15 cellular contexts compared by ENCODE assay signal in genomic region chr19:30071871-30072270, GRCh38.
DNase-seq lines count a peak whose midpoint lies in the region; ATAC-seq and TF ChIP-seq lines count a peak whose summit lies in the region.
"Had no signal": no experiment of that assay in that cellular context is flagged by ENCODE, and none has a peak within 500 bp of the region (broad histone marks: within the 10 kb centered on the region; RNA-seq: fewer than 3 reads in every experiment).

No MANE protein-coding gene starts in this region.

- H3K9me3 Mint-ChIP-seq in activated T-cell treated with anti-CD3 and anti-CD28 coated beads, Interleukin-2, amount 50 U/mL, for 24 hours = no peaks in the 10 kb centered on the region
- peaks cover 0 to 5% of the 10 kb centered on the region in 2 donors for H3K9me3 Mint-ChIP-seq in activated T-cell treated with anti-CD3 and anti-CD28 coated beads, Interleukin-2, amount 50 U/mL, for 72 hours
- H3K9me3 Mint-ChIP-seq in brain = peaks cover 0 to 13% (median 0%) of the 10 kb centered on the region in 5 experiments
- H3K9me3 Mint-ChIP-seq in Caco-2 (ENCODE audit: unreplicated experiment) = peaks cover 12% of the 10 kb centered on the region

- H3K27me3 Mint-ChIP-seq in activated T-cell treated with anti-CD3 and anti-CD28 coated beads, Interleukin-2, amount 50 U/mL, for 24 hours = peaks cover under 1% of the 10 kb centered on the region
- no peaks in the 10 kb centered on the region for H3K27me3 Mint-ChIP-seq in activated T-cell treated with anti-CD3 and anti-CD28 coated beads, Interleukin-2, amount 50 U/mL, for 72 hours (ENCODE audit: low read depth)
- peaks cover 8% of the 10 kb centered on the region for H3K27me3 Mint-ChIP-seq in brain
- H3K27me3 Mint-ChIP-seq in Caco-2 (ENCODE audit: insufficient read depth, unreplicated experiment) = peaks cover 4% of the 10 kb centered on the region

- POLR2A ChIA-PET in Caco-2 (lab: Charles Lee) = no interaction called here

- H3K4me3 ChIP-seq in spleen = no peak overlapping the region
- no peak overlapping the region for H3K4me3 ChIP-seq in Caco-2 (ENCODE audit: low read depth, low read length)
- H3K4me3 ChIP-seq: BLaER1 had no signal

- no peaks in the 10 kb centered on the region for H3K4me1 Mint-ChIP-seq in activated T-cell treated with anti-CD3 and anti-CD28 coated beads, Interleukin-2, amount 50 U/mL, for 24 hours (ENCODE audit: low read depth)
- H3K4me1 Mint-ChIP-seq in activated T-cell treated with anti-CD3 and anti-CD28 coated beads, Interleukin-2, amount 50 U/mL, for 72 hours (ENCODE audit: low read depth) = no peaks in the 10 kb centered on the region
- H3K4me1 Mint-ChIP-seq in brain = peaks cover 26% of the 10 kb centered on the region
- H3K4me1 Mint-ChIP-seq in Caco-2 (ENCODE audit: low read depth, unreplicated experiment) = no peaks in the 10 kb centered on the region
- H3K4me1 Mint-ChIP-seq: CD8-positive, alpha-beta memory T cell had no signal

- DNase-seq in activated T-cell treated with anti-CD3 and anti-CD28 coated beads, Interleukin-2, amount 50 U/mL, for 24 hours = peak; percentile 17
- no peak for DNase-seq in activated T-cell treated with anti-CD3 and anti-CD28 coated beads, Interleukin-2, amount 50 U/mL, for 72 hours
- DNase-seq in mesenteric fat pad (ENCODE audit: low spot score) = peak; percentile 73
- DNase-seq in spleen = peak; percentile 42
- no peak for DNase-seq in Caco-2
- no peak for DNase-seq in stimulated activated CD4-positive, alpha-beta T cell treated with anti-CD3 and anti-CD28 coated beads, Interleukin-4, amount 100 ng/mL, for 24 hours
- DNase-seq: CD8-positive, alpha-beta memory T cell; GF-D8; NCI-H187; NCI-H226; SIG-M5 had no signal

- H3K4me1 ChIP-seq in spleen = no peaks in the 10 kb centered on the region
- no peaks in the 10 kb centered on the region for H3K4me1 ChIP-seq in Caco-2

- CTCF ChIA-PET in Caco-2 (lab: Charles Lee) = no interaction called here

- H3K36me3 ChIP-seq in spleen = no peaks in the 10 kb centered on the region
- H3K36me3 ChIP-seq in Caco-2 (ENCODE audit: control insufficient read depth, insufficient read depth, low read length) = no peaks in the 10 kb centered on the region
- H3K36me3 ChIP-seq: BLaER1 had no signal

- intact Hi-C loops in spleen (cut with DNase I; ENCODE audit: low total_unique reads) (no loop called here), Caco-2 (cut with micrococcal nuclease; ENCODE audit: unreplicated experiment) (no loop called here)

- TF ChIP-seq POLR2A in spleen (IDR thresholded peaks at IDR 0.05) = no peak

- no peak overlapping the region for H3K27ac Mint-ChIP-seq in activated T-cell treated with anti-CD3 and anti-CD28 coated beads, Interleukin-2, amount 50 U/mL, for 24 hours
- no peak overlapping the region for H3K27ac Mint-ChIP-seq in activated T-cell treated with anti-CD3 and anti-CD28 coated beads, Interleukin-2, amount 50 U/mL, for 72 hours
- H3K27ac Mint-ChIP-seq in brain (peak overlapping the region in 3 of 5 experiments; percentile 13 to 66 (median 45)), Caco-2 (ENCODE audit: unreplicated experiment) (no peak overlapping the region)
- H3K27ac Mint-ChIP-seq: CD8-positive, alpha-beta memory T cell had no signal

- H3K9me3 ChIP-seq in spleen = no peaks in the 10 kb centered on the region
- H3K9me3 ChIP-seq in Caco-2 = no peaks in the 10 kb centered on the region
- H3K9me3 ChIP-seq: BLaER1 had no signal

- 93 to 96% (median 94%) methylated on average over 15 of the region's 15 CpGs for WGBS in spleen, 5 donors

- H3K36me3 Mint-ChIP-seq in activated T-cell treated with anti-CD3 and anti-CD28 coated beads, Interleukin-2, amount 50 U/mL, for 24 hours (ENCODE audit: low read depth) = no peaks in the 10 kb centered on the region
- no peaks in the 10 kb centered on the region for H3K36me3 Mint-ChIP-seq in activated T-cell treated with anti-CD3 and anti-CD28 coated beads, Interleukin-2, amount 50 U/mL, for 72 hours (ENCODE audit: insufficient read depth in 2 of 2)
- H3K36me3 Mint-ChIP-seq in brain (no peaks in the 10 kb centered on the region), Caco-2 (ENCODE audit: insufficient read depth, unreplicated experiment) (no peaks in the 10 kb centered on the region)
- H3K36me3 Mint-ChIP-seq: CD8-positive, alpha-beta memory T cell had no signal

- ATAC-seq in activated T-cell treated with anti-CD3 and anti-CD28 coated beads, Interleukin-2, amount 50 U/mL, for 72 hours (replicated peaks in 1 of 2) = no peak
- no peak for ATAC-seq in HG02970 (IDR thresholded peaks at IDR 0.05; ENCODE audit: low FRiP score, unreplicated experiment)

- no peak overlapping the region for H3K4me3 Mint-ChIP-seq in activated T-cell treated with anti-CD3 and anti-CD28 coated beads, Interleukin-2, amount 50 U/mL, for 24 hours
- no peak overlapping the region for H3K4me3 Mint-ChIP-seq in activated T-cell treated with anti-CD3 and anti-CD28 coated beads, Interleukin-2, amount 50 U/mL, for 72 hours
- H3K4me3 Mint-ChIP-seq in brain (no peak overlapping the region), Caco-2 (ENCODE audit: unreplicated experiment) (no peak overlapping the region)
- H3K4me3 Mint-ChIP-seq: CD8-positive, alpha-beta memory T cell had no signal

- no TSS peak for BruUV-seq in Caco-2 (replicated peaks; lab: Mats Ljungman, UMichigan)

- H3K27ac ChIP-seq in spleen = no peak overlapping the region
- H3K27ac ChIP-seq: BLaER1, HL-60 had no signal

- TF ChIP-seq CTCF in brain (conservative IDR thresholded peaks at IDR 0.05) (no peak), spleen (IDR thresholded peaks at IDR 0.05 in 8 of 11, conservative IDR thresholded peaks at IDR 0.05 in 3 of 11) (no peak), Caco-2 (IDR thresholded peaks at IDR 0.05; ENCODE audit: insufficient read depth in 1 of 2, low read depth in 1 of 2, low read length in 1 of 2, severe bottlenecking in 1 of 2, unreplicated experiment in 1 of 2) (no peak)

- H3K27me3 ChIP-seq in spleen (replicated peaks in 1 of 7) (peaks cover 0 to 16% (median 0%) of the 10 kb centered on the region in 7 donors), Caco-2 (replicated peaks; ENCODE audit: control insufficient read depth, insufficient read depth, low read length) (no peaks in the 10 kb centered on the region)
- H3K27me3 ChIP-seq: BLaER1 had no signal

Comparison
In these comparisons a context has a peak if more than half of its experiments do, and no peak if none do; other contexts are left out.
1. DNase-seq: peak in activated T-cell treated with anti-CD3 and anti-CD28 coated beads, Interleukin-2, amount 50 U/mL, for 24 hours (single experiment), mesenteric fat pad (single experiment) and spleen (single experiment); none in activated T-cell treated with anti-CD3 and anti-CD28 coated beads, Interleukin-2, amount 50 U/mL, for 72 hours (0 of 2), Caco-2 (0 of 2) and stimulated activated CD4-positive, alpha-beta T cell treated with anti-CD3 and anti-CD28 coated beads, Interleukin-4, amount 100 ng/mL, for 24 hours (single experiment).
2. H3K27ac Mint-ChIP-seq: peak in brain (3 of 5); none in activated T-cell treated with anti-CD3 and anti-CD28 coated beads, Interleukin-2, amount 50 U/mL, for 24 hours (single experiment), activated T-cell treated with anti-CD3 and anti-CD28 coated beads, Interleukin-2, amount 50 U/mL, for 72 hours (single experiment) and Caco-2 (single experiment).